8 cellular contexts compared by ENCODE assay signal in genomic region chr2:219388127-219388844, GRCh38. TPM values are rescaled to one million over a fixed set of nuclear protein-coding genes. Genes with fewer than 3 reads are reported as not detected.
DNase-seq lines count a peak whose midpoint lies in the region; ATAC-seq and TF ChIP-seq lines count a peak whose summit lies in the region.

No MANE protein-coding gene starts in this region.

- peak; percentile 36 for TF ChIP-seq CTCF in KMS-11 (conservative IDR thresholded peaks at IDR 0.05; ENCODE audit: low read depth, low read length)
- TF ChIP-seq CTCF in Panc1 (IDR thresholded peaks at IDR 0.05), result peak; percentile 79
- peak; percentile 55 to 86 (median 80) for TF ChIP-seq CTCF in esophagus squamous epithelium (IDR thresholded peaks at IDR 0.05)

- H3K27ac ChIP-seq in KMS-11 (peak overlapping the region; percentile 4; the same call in 1 of the 2 replicates), Panc1 (ENCODE audit: low read length) (peak overlapping the region; percentile 87), esophagus squamous epithelium (peak overlapping the region; percentile 96 to 98 (median 98))

- H3K9me3 ChIP-seq in Panc1 (ENCODE audit: control insufficient read depth, insufficient read depth, low read depth, low read length) (no peaks in the 10 kb centered on the region), esophagus squamous epithelium (no peaks in the 10 kb centered on the region)

- no peak for TF ChIP-seq POLR2A in esophagus squamous epithelium (IDR thresholded peaks at IDR 0.05)

- peak overlapping the region; percentile 74 to 80 for H3K4me3 Mint-ChIP-seq in activated T-cell treated with anti-CD3 and anti-CD28 coated beads, Interleukin-2, amount 50 U/mL, for 72 hours
- H3K4me3 Mint-ChIP-seq in naive B cell, result peak overlapping the region; percentile 77 to 99 (median 84)

- H3K36me3 ChIP-seq in KMS-11 (ENCODE audit: insufficient read depth), result no peaks in the 10 kb centered on the region
- H3K36me3 ChIP-seq in Panc1 (ENCODE audit: control insufficient read depth, insufficient read depth, low read length), result peaks cover 6% of the 10 kb centered on the region
- peaks cover 9 to 35% (median 18%) of the 10 kb centered on the region in 3 donors for H3K36me3 ChIP-seq in esophagus squamous epithelium

- DNase-seq in DMS79 treated with DMSO at 0.1 percent for 48 hours (lab: John Stamatoyannopoulos, UW) (peak; percentile 93), Panc1 (ENCODE audit: low read depth, low spot score) (no peak), esophagus squamous epithelium (lab: John Stamatoyannopoulos, UW) (peak; percentile 95), naive B cell (peak; percentile 99)
- DNase-seq in activated T-cell treated with anti-CD3 and anti-CD28 coated beads, Interleukin-2, amount 50 U/mL, for 72 hours, result peak; percentile 99 to 100
- peak; percentile 96 to 97 for DNase-seq in stimulated activated CD8-positive, alpha-beta memory T cell treated with anti-CD3 and anti-CD28 coated beads, Interleukin-7, amount 100 ng/mL, for 48 hours (ENCODE audit: extremely low read depth in 1 of 2, low read depth in 1 of 2)

- POLR2A ChIA-PET in Panc1 (lab: Charles Lee), result interaction anchor here (0.6 to 0.9 kb wide), 7 partner anchors 10 to 372 kb away, joined by 3 to 13 read pairs (median 5); partner anchors contain the start of gene GMPPA

- H3K9ac ChIP-seq in KMS-11, result no peak overlapping the region

- H2AFZ ChIP-seq in KMS-11 (ENCODE audit: low read depth), result peak overlapping the region; percentile 70

- no peaks in the 10 kb centered on the region for H4K20me1 ChIP-seq in KMS-11 (ENCODE audit: insufficient read depth)

- in situ Hi-C loops in Panc1 (cut with HindIII; ENCODE audit: low pct_unique_long_range_greater_than_20kb, low sequenced_read_pairs), result no loop called here

- H3K27me3 ChIP-seq in KMS-11 (ENCODE audit: insufficient read depth, low read depth) (no peaks in the 10 kb centered on the region), Panc1 (ENCODE audit: control insufficient read depth, insufficient read depth, low read length) (no peaks in the 10 kb centered on the region), esophagus squamous epithelium (no peaks in the 10 kb centered on the region)

- no peaks in the 10 kb centered on the region for H3K9me3 Mint-ChIP-seq in activated T-cell treated with anti-CD3 and anti-CD28 coated beads, Interleukin-2, amount 50 U/mL, for 72 hours
- no peaks in the 10 kb centered on the region for H3K9me3 Mint-ChIP-seq in naive B cell

- peak overlapping the region; percentile 10 for H3K4me2 ChIP-seq in KMS-11

- intact Hi-C loops in Panc1 (cut with micrococcal nuclease; ENCODE audit: unreplicated experiment), result no loop called here
- intact Hi-C loops in esophagus squamous epithelium (cut with DNase I), result no loop called here

- peak overlapping the region; percentile 75 for H3K27ac Mint-ChIP-seq in activated T-cell treated with anti-CD3 and anti-CD28 coated beads, Interleukin-2, amount 50 U/mL, for 72 hours
- H3K27ac Mint-ChIP-seq in naive B cell, result peak overlapping the region; percentile 49 to 98 (median 86)

- CTCF ChIA-PET in Panc1 (lab: Charles Lee), result interaction anchor here (0.6 to 1.5 kb wide), 15 partner anchors 14 to 266 kb away, joined by 3 to 8 read pairs (median 5); no protein-coding TSS in a partner anchor

- no peaks in the 10 kb centered on the region for H3K27me3 Mint-ChIP-seq in activated T-cell treated with anti-CD3 and anti-CD28 coated beads, Interleukin-2, amount 50 U/mL, for 72 hours (ENCODE audit: low read depth)
- H3K27me3 Mint-ChIP-seq in naive B cell, result peaks cover 0 to 6% (median 0%) of the 10 kb centered on the region in 3 donors

- BruUV-seq in Panc1 (replicated peaks; lab: Mats Ljungman, UMichigan), result no TSS peak

- ATAC-seq in GM21825 (IDR thresholded peaks at IDR 0.05; ENCODE audit: unreplicated experiment), result peak; percentile 81
- ATAC-seq in Panc1, result peak; percentile 88
- peak; percentile 81 to 83 for ATAC-seq in activated T-cell treated with anti-CD3 and anti-CD28 coated beads, Interleukin-2, amount 50 U/mL, for 72 hours (replicated peaks in 1 of 2)
- peak; percentile 69 to 72 for ATAC-seq in naive B cell (ENCODE audit: low read depth in 2 of 2)

- H3K4me3 ChIP-seq in KMS-11 (IDR thresholded peaks at IDR 0.05; ENCODE audit: insufficient read depth, low read depth, low read length), result peak overlapping the region; percentile 30
- H3K4me3 ChIP-seq in Panc1 (ENCODE audit: low read depth in 2 of 2, low read length in 2 of 2), result peak overlapping the region; percentile 51
- H3K4me3 ChIP-seq in esophagus squamous epithelium, result peak overlapping the region; percentile 72 to 95 (median 86)

- WGBS in esophagus squamous epithelium, 2 donors, result 3% methylated on average over 4 to 8 of the region's 78 CpGs

- no peaks in the 10 kb centered on the region for H3K79me2 ChIP-seq in KMS-11 (ENCODE audit: insufficient read depth, low read depth)

- peaks cover 0 to 7% of the 10 kb centered on the region in 2 donors for H3K36me3 Mint-ChIP-seq in activated T-cell treated with anti-CD3 and anti-CD28 coated beads, Interleukin-2, amount 50 U/mL, for 72 hours (ENCODE audit: insufficient read depth in 2 of 2)
- H3K36me3 Mint-ChIP-seq in naive B cell, result peaks cover 4 to 7% of the 10 kb centered on the region in 2 donors

- peaks cover 20% of the 10 kb centered on the region for H3K4me1 Mint-ChIP-seq in activated T-cell treated with anti-CD3 and anti-CD28 coated beads, Interleukin-2, amount 50 U/mL, for 72 hours (ENCODE audit: low read depth)
- H3K4me1 Mint-ChIP-seq in naive B cell, result peaks cover 9 to 25% (median 23%) of the 10 kb centered on the region in 3 donors

- H3K4me1 ChIP-seq in KMS-11 (ENCODE audit: low read depth, poor library complexity, severe bottlenecking) (peaks cover 6% of the 10 kb centered on the region), Panc1 (ENCODE audit: control insufficient read depth, insufficient read depth, low read length) (peaks cover 12% of the 10 kb centered on the region), esophagus squamous epithelium (peaks cover 8 to 30% (median 19%) of the 10 kb centered on the region in 3 donors)

RNA-seq across cellular contexts. Expression of gene DNPEP, which starts 0.6 kb away (rescaled TPM):
- total RNA-seq in Panc1 (2021; ENCODE audit: unreplicated experiment) (107 TPM), esophagus squamous epithelium (10 to 100 TPM; 36.7 to 82.4 (median 39.5) TPM)
- 149 TPM for polyA plus RNA-seq in Panc1 (2012; ENCODE audit: insufficient read length)
- 10 to 100 TPM; 61.5 to 71.0 TPM for total RNA-seq in activated T-cell treated with anti-CD3 and anti-CD28 coated beads, Interleukin-2, amount 50 U/mL, for 72 hours
- 10 to 100 TPM; 49.4 to 78.6 (median 56.3) TPM for polyA plus RNA-seq in naive B cell (ENCODE audit: low read depth in 6 of 6)

RNA-seq across cellular contexts. Expression of gene DES, which starts 29.9 kb away (rescaled TPM):
- total RNA-seq in Panc1 (2021; ENCODE audit: unreplicated experiment), result 0.69 TPM
- polyA plus RNA-seq in Panc1 (2012; ENCODE audit: insufficient read length), result 0.19 TPM
- under 1 TPM in 1 of 2 donors, not detected in 1; 0.10 TPM for total RNA-seq in activated T-cell treated with anti-CD3 and anti-CD28 coated beads, Interleukin-2, amount 50 U/mL, for 72 hours
- total RNA-seq in esophagus squamous epithelium, result 1,000 to 10,000 TPM in 1 of 4 donors, 100 to 1,000 TPM in 3; 120 to 2,698 (median 303) TPM
- polyA plus RNA-seq in naive B cell (ENCODE audit: low read depth in 6 of 6), result not detected

RNA-seq across cellular contexts. Expression of gene SPEG, which starts 46.4 kb away (rescaled TPM):
- total RNA-seq in Panc1 (2021; ENCODE audit: unreplicated experiment) (3.4 TPM), esophagus squamous epithelium (10 to 100 TPM in 1 of 4 donors, 1 to 10 TPM in 3; 3.8 to 29.0 (median 5.0) TPM)
- 2.7 TPM for polyA plus RNA-seq in Panc1 (2012; ENCODE audit: insufficient read length)
- 1 to 10 TPM; 4.8 to 6.9 TPM for total RNA-seq in activated T-cell treated with anti-CD3 and anti-CD28 coated beads, Interleukin-2, amount 50 U/mL, for 72 hours
- under 1 TPM in 1 of 6 donors, not detected in 5; 0.18 TPM for polyA plus RNA-seq in naive B cell (ENCODE audit: low read depth in 6 of 6)

RNA-seq across cellular contexts. Expression of gene RESP18, which starts 55.7 kb away (rescaled TPM):
- total RNA-seq in Panc1 (2021; ENCODE audit: unreplicated experiment), result not detected
- polyA plus RNA-seq in Panc1 (2012; ENCODE audit: insufficient read length), result not detected
- total RNA-seq in activated T-cell treated with anti-CD3 and anti-CD28 coated beads, Interleukin-2, amount 50 U/mL, for 72 hours, result not detected
- total RNA-seq in esophagus squamous epithelium, result not detected
- not detected for polyA plus RNA-seq in naive B cell (ENCODE audit: low read depth in 6 of 6)

Comparison
In these comparisons a context has a peak if more than half of its experiments do, and no peak if none do; other contexts are left out.
1. H3K27ac ChIP-seq: peak in every context shown above with its lines; median percentile 98 in esophagus squamous epithelium; 87 in Panc1; 4 in KMS-11.
2. H3K4me3 ChIP-seq: peak in every context shown above with its lines; median percentile 86 in esophagus squamous epithelium; 51 in Panc1; 30 in KMS-11.
3. RNA of gene DES, which starts 29.9 kb away (total RNA-seq): 120 to 2,698 TPM in esophagus squamous epithelium; 0.69 TPM in Panc1 (single experiment) and 0.10 TPM in activated T-cell treated with anti-CD3 and anti-CD28 coated beads, Interleukin-2, amount 50 U/mL, for 72 hours; every median in the first group is over 10 times any median in the second.
4. Peak in every context shown above with its lines, with median percentiles within 50 percentile points of each other: ATAC-seq and CTCF ChIP-seq.